ENCODE assay signal across 23 cellular contexts in genomic region chr6:117417851-117418250, GRCh38. TPM values are rescaled to one million over a fixed set of nuclear protein-coding genes. Genes with fewer than 3 reads are reported as not detected.
"Had no signal": no experiment of that assay in that cellular context is flagged by ENCODE, and none has a peak within 500 bp of the region (broad histone marks: within the 10 kb centered on the region; RNA-seq: fewer than 3 reads in every experiment).

No MANE protein-coding gene starts in this region.

- H3K4me3 ChIP-seq: SJSA1, SK-N-MC had no signal

- H3K4me1 ChIP-seq: SJSA1 had no signal

- H3K27ac ChIP-seq: HL-60, SJSA1, SK-N-MC had no signal

- H3K36me3 ChIP-seq: SJSA1 had no signal

- DNase-seq: KBM-7, MV-4-11, NCI-H1048, NCI-H1105, NCI-H1417, NCI-H1436 treated with DMSO at 0.1 percent for 48 hours, NCI-H1694, NCI-H187 treated with DMSO at 0.1 percent for 48 hours, NCI-H2029 treated with DMSO at 0.1 percent for 48 hours, NCI-H2171, NCI-H226, NCI-H446, NCI-H510A, NCI-H524 treated with DMSO at 0.1 percent for 48 hours, NCI-H69, NCI-H774, Right ventricle myocardium superior, RPMI8226, SIG-M5 had no signal

- H3K27me3 ChIP-seq: SJSA1 had no signal

- H3K9me3 ChIP-seq: SJSA1 had no signal

RNA-seq across cellular contexts. Expression of gene ROS1, which starts 7.9 kb away (rescaled TPM):
- total RNA-seq: OCI-LY7, SJSA1 had no signal
